ENCODE assay signal across 1 cellular context in genomic region chr2:159787647-159788046, GRCh38. TPM values are rescaled to one million over a fixed set of nuclear protein-coding genes. Genes with fewer than 3 reads are reported as not detected.
"Had no signal": no experiment of that assay in that cellular context is flagged by ENCODE, and none has a peak within 500 bp of the region (broad histone marks: within the 10 kb centered on the region; RNA-seq: fewer than 3 reads in every experiment).

No MANE protein-coding gene starts in this region.

RNA-seq across cellular contexts. Expression of gene CD302, which starts 10.4 kb away (rescaled TPM):
- polyA plus RNA-seq: neural cell had no signal
